Comparison of ENCODE assay signal across 19 cellular contexts in the genomic region with DNA sequence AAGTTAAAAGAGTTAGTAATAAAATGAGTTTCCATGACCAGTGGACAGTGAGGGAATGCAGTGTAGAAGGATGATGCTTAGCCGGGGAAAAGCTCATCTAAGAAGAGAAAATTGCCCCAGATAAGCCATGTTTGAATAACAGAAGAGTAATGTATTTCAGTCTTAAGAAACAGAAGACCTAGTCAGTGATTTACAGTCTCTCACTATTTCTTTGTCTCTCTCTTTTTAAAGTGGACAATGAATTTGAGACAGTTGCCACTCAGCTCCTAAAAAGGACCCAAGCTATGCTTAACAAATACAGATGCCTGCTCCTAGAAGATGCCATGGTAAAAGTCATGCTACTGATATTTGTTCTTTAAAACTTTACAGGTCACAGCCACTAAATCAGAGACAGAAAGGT. TPM values are rescaled to one million over a fixed set of nuclear protein-coding genes. Genes with fewer than 3 reads are reported as not detected.
"Had no signal": no experiment of that assay in that cellular context is flagged by ENCODE, and none has a peak within 500 bp of the region (broad histone marks: within the 10 kb centered on the region; RNA-seq: fewer than 3 reads in every experiment).

No MANE protein-coding gene starts in this region.

- H3K4me1 ChIP-seq: SJSA1 had no signal

- DNase-seq: Karpas-422, KG1, MM.1S, NCI-H1092 treated with DMSO at 0.1 percent for 48 hours, NCI-H1436, NCI-H187, NCI-H2029, NCI-H2081 treated with DMSO at 0.1 percent for 48 hours, NCI-H2171, NCI-H226, NCI-H446, NCI-H510A, NCI-H774, Right ventricle myocardium superior, RPMI8226, SIG-M5 had no signal

- H3K27ac ChIP-seq: SJSA1, SK-N-MC had no signal

- H3K27me3 ChIP-seq: SJSA1 had no signal

- H3K9me3 ChIP-seq: SJSA1 had no signal

- H3K4me3 ChIP-seq: SJSA1, SK-N-MC had no signal

RNA-seq across cellular contexts. Expression of gene PTCRA, which starts 55.8 kb away (rescaled TPM):
- total RNA-seq: HT-29, Right ventricle myocardium superior, SJSA1 had no signal
